ENCODE assay signal across 1 cellular context in the genomic region with DNA sequence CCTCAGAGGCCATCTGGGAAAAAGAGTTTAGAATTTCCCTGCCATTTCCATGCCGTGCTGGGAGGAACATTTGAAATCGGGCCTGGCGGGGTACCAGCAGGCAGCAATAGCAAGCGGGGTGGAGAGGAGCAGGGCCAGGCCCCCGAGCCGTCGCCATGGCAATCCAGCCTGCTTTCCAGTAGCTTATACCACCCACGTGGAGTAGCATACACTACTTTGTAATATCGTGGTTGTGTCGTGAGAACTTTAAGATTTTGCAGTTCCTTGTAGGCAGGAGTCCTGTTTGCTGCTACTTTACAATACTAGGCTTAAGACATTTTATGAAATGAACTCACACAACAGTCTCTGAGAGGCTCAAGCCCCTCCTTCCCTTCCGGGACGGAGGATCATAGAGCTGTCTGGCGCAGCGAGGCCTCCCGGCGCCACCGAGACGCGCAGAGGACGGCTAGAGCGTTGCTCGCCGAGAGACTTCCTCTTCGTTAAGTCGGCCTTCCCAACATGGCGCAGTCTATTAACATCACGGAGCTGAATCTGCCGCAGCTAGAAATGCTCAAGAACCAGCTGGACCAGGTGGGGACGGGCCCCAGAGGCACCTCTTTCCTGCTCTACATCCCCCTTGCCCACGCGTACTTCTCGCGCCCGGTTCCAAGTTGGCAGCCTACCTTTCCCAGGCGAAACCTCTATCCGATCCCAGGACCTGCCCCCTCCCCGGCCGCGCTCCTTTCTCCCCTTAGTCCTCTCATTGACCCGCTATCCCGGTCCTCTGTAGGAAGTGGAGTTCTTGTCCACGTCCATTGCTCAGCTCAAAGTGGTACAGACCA.
TF ChIP-seq lines count a peak whose summit lies in the region.

A gene (plus strand): TSS at position 473 of the 821 bp plus-strand sequence. CDS start 26 bp downstream, at position 499.

TF ChIP-seq in HepG2, 621 proteins besides CTCF, POLR2A, EP300 and RAD21 (continued from another document and continues in another):
- TF ChIP-seq, protein P1, sequence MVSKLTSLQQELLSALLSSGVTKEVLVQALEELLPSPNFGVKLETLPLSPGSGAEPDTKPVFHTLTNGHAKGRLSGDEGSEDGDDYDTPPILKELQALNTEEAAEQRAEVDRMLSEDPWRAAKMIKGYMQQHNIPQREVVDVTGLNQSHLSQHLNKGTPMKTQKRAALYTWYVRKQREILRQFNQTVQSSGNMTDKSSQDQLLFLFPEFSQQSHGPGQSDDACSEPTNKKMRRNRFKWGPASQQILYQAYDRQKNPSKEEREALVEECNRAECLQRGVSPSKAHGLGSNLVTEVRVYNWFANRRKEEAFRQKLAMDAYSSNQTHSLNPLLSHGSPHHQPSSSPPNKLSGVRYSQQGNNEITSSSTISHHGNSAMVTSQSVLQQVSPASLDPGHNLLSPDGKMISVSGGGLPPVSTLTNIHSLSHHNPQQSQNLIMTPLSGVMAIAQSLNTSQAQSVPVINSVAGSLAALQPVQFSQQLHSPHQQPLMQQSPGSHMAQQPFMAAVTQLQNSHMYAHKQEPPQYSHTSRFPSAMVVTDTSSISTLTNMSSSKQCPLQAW (CRISPR knock-in tag; IDR thresholded peaks at IDR 0.05): peak; percentile 15; the same call in 1 of the 2 replicates
- no peak for TF ChIP-seq KDM4B (CRISPR knock-in tag; IDR thresholded peaks at IDR 0.05)
- TF ChIP-seq SPEN (CRISPR knock-in tag; IDR thresholded peaks at IDR 0.05; ENCODE audit: low read depth): peak; percentile 89
- peak; percentile 82 for TF ChIP-seq ASH2L (IDR thresholded peaks at IDR 0.05; ENCODE audit: insufficient read length, low read depth, low read length)
- no peak for TF ChIP-seq ZNF766 (CRISPR knock-in tag; IDR thresholded peaks at IDR 0.05; ENCODE audit: borderline replicate concordance)
- TF ChIP-seq, protein P2, sequence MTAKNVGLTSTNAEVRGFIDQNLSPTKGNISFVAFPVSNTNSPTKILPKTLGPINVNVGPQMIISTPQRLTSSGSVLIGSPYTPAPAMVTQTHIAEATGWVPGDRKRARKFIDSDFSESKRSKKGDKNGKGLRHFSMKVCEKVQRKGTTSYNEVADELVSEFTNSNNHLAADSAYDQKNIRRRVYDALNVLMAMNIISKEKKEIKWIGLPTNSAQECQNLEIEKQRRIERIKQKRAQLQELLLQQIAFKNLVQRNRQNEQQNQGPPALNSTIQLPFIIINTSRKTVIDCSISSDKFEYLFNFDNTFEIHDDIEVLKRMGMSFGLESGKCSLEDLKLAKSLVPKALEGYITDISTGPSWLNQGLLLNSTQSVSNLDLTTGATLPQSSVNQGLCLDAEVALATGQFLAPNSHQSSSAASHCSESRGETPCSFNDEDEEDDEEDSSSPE (CRISPR knock-in tag; IDR thresholded peaks at IDR 0.05): no peak
- peak; percentile 97 for TF ChIP-seq TAF1 (CRISPR knock-in tag; IDR thresholded peaks at IDR 0.05)
- TF ChIP-seq ERF (CRISPR knock-in tag; IDR thresholded peaks at IDR 0.05): peak; percentile 78
- no peak for TF ChIP-seq IKZF4 (CRISPR knock-in tag; IDR thresholded peaks at IDR 0.05; ENCODE audit: borderline replicate concordance, low read depth, not compliant biosample characterization)
- peak; percentile 98 for TF ChIP-seq KAT8 (CRISPR knock-in tag; IDR thresholded peaks at IDR 0.05)
- TF ChIP-seq ISX (CRISPR knock-in tag; conservative IDR thresholded peaks at IDR 0.05): no peak
- peak; percentile 16 for TF ChIP-seq ZEB1 (IDR thresholded peaks at IDR 0.05; ENCODE audit: insufficient replicate concordance, low read depth)
- peak; percentile 96 for TF ChIP-seq GABPB1 (CRISPR knock-in tag; IDR thresholded peaks at IDR 0.05)
- no peak for TF ChIP-seq ZBTB20 (CRISPR knock-in tag; IDR thresholded peaks at IDR 0.05; ENCODE audit: borderline replicate concordance, low read depth)
- TF ChIP-seq, protein P3, sequence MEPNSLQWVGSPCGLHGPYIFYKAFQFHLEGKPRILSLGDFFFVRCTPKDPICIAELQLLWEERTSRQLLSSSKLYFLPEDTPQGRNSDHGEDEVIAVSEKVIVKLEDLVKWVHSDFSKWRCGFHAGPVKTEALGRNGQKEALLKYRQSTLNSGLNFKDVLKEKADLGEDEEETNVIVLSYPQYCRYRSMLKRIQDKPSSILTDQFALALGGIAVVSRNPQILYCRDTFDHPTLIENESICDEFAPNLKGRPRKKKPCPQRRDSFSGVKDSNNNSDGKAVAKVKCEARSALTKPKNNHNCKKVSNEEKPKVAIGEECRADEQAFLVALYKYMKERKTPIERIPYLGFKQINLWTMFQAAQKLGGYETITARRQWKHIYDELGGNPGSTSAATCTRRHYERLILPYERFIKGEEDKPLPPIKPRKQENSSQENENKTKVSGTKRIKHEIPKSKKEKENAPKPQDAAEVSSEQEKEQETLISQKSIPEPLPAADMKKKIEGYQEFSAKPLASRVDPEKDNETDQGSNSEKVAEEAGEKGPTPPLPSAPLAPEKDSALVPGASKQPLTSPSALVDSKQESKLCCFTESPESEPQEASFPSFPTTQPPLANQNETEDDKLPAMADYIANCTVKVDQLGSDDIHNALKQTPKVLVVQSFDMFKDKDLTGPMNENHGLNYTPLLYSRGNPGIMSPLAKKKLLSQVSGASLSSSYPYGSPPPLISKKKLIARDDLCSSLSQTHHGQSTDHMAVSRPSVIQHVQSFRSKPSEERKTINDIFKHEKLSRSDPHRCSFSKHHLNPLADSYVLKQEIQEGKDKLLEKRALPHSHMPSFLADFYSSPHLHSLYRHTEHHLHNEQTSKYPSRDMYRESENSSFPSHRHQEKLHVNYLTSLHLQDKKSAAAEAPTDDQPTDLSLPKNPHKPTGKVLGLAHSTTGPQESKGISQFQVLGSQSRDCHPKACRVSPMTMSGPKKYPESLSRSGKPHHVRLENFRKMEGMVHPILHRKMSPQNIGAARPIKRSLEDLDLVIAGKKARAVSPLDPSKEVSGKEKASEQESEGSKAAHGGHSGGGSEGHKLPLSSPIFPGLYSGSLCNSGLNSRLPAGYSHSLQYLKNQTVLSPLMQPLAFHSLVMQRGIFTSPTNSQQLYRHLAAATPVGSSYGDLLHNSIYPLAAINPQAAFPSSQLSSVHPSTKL (CRISPR knock-in tag; IDR thresholded peaks at IDR 0.05): peak; percentile 18; the same call in 1 of the 2 replicates
- peak; percentile 54; the same call in 1 of the 2 replicates for TF ChIP-seq ZMYM4 (CRISPR knock-in tag; IDR thresholded peaks at IDR 0.05)
- TF ChIP-seq, protein P4, sequence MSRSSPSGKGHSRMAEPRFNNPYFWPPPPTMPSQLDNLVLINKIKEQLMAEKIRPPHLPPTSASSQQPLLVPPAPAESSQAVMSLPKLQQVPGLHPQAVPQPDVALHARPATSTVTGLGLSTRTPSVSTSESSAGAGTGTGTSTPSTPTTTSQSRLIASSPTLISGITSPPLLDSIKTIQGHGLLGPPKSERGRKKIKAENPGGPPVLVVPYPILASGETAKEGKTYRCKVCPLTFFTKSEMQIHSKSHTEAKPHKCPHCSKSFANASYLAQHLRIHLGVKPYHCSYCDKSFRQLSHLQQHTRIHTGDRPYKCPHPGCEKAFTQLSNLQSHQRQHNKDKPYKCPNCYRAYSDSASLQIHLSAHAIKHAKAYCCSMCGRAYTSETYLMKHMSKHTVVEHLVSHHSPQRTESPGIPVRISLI (CRISPR knock-in tag; IDR thresholded peaks at IDR 0.05; ENCODE audit: borderline replicate concordance): no peak
- peak; percentile 28; the same call in 1 of the 2 replicates for TF ChIP-seq ZNF205 (CRISPR knock-in tag; IDR thresholded peaks at IDR 0.05)
- TF ChIP-seq XRCC5 (optimal IDR thresholded peaks at IDR 0.05; ENCODE audit: low read length): peak; percentile 65
- TF ChIP-seq KMT2A (CRISPR knock-in tag; IDR thresholded peaks at IDR 0.05): peak; percentile 92
- no peak for TF ChIP-seq ZNF451 (CRISPR knock-in tag; IDR thresholded peaks at IDR 0.05)
- TF ChIP-seq SALL1 (CRISPR knock-in tag; IDR thresholded peaks at IDR 0.05): peak; percentile 63
- TF ChIP-seq FOXK1 (CRISPR knock-in tag; IDR thresholded peaks at IDR 0.05; ENCODE audit: borderline replicate concordance, low read depth): peak; percentile 60; the same call in 1 of the 2 replicates
- TF ChIP-seq RFX3 (CRISPR knock-in tag; IDR thresholded peaks at IDR 0.05): peak; percentile 82
- TF ChIP-seq EED (CRISPR knock-in tag; IDR thresholded peaks at IDR 0.05): no peak
- TF ChIP-seq ZNF530 (CRISPR knock-in tag; IDR thresholded peaks at IDR 0.05; ENCODE audit: low read depth): no peak
- TF ChIP-seq RFX1 (IDR thresholded peaks at IDR 0.05): peak; percentile 84
- peak; percentile 60; the same call in 1 of the 2 replicates for TF ChIP-seq SP2 (CRISPR knock-in tag; IDR thresholded peaks at IDR 0.05)
- 0 out of 2 replicates have a peak, but pooled peaks have one; percentile 31 for TF ChIP-seq ZNF256 (CRISPR knock-in tag; conservative IDR thresholded peaks at IDR 0.05)
- peak; percentile 54; the same call in 1 of the 2 replicates for TF ChIP-seq ZSCAN21 (CRISPR knock-in tag; IDR thresholded peaks at IDR 0.05; ENCODE audit: borderline replicate concordance)
- peak; percentile 86; the same call in 1 of the 2 replicates for TF ChIP-seq IRF2 (CRISPR knock-in tag; IDR thresholded peaks at IDR 0.05)
- TF ChIP-seq, protein P5, sequence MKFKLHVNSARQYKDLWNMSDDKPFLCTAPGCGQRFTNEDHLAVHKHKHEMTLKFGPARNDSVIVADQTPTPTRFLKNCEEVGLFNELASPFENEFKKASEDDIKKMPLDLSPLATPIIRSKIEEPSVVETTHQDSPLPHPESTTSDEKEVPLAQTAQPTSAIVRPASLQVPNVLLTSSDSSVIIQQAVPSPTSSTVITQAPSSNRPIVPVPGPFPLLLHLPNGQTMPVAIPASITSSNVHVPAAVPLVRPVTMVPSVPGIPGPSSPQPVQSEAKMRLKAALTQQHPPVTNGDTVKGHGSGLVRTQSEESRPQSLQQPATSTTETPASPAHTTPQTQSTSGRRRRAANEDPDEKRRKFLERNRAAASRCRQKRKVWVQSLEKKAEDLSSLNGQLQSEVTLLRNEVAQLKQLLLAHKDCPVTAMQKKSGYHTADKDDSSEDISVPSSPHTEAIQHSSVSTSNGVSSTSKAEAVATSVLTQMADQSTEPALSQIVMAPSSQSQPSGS (CRISPR knock-in tag; IDR thresholded peaks at IDR 0.05): peak; percentile 15; the same call in 1 of the 2 replicates
- TF ChIP-seq FOSL2 (CRISPR knock-in tag; IDR thresholded peaks at IDR 0.05): peak; percentile 28
- TF ChIP-seq PHF20 (CRISPR knock-in tag; IDR thresholded peaks at IDR 0.05): peak; percentile 97
- no peak for TF ChIP-seq TCF12 (IDR thresholded peaks at IDR 0.05)
- 0 out of 2 replicates have a peak, but pooled peaks have one; percentile 45 for TF ChIP-seq TCF12 (CRISPR knock-in tag; IDR thresholded peaks at IDR 0.05)
- peak; percentile 92 for TF ChIP-seq KDM5A (IDR thresholded peaks at IDR 0.05; ENCODE audit: borderline replicate concordance, low read length)
- TF ChIP-seq CCDC6 (CRISPR knock-in tag; IDR thresholded peaks at IDR 0.05): peak; percentile 66; the same call in 1 of the 2 replicates
- TF ChIP-seq, protein P6, sequence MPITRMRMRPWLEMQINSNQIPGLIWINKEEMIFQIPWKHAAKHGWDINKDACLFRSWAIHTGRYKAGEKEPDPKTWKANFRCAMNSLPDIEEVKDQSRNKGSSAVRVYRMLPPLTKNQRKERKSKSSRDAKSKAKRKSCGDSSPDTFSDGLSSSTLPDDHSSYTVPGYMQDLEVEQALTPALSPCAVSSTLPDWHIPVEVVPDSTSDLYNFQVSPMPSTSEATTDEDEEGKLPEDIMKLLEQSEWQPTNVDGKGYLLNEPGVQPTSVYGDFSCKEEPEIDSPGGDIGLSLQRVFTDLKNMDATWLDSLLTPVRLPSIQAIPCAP (CRISPR knock-in tag; IDR thresholded peaks at IDR 0.05; ENCODE audit: low read depth): no peak
- peak; percentile 72 for TF ChIP-seq ZNF772 (CRISPR knock-in tag; IDR thresholded peaks at IDR 0.05)
- peak; percentile 80 for TF ChIP-seq MED1 (CRISPR knock-in tag; IDR thresholded peaks at IDR 0.05)
- peak; percentile 43 for TF ChIP-seq ZNF883 (CRISPR knock-in tag; IDR thresholded peaks at IDR 0.05; ENCODE audit: not compliant biosample characterization)
- no peak for TF ChIP-seq SNAPC2 (CRISPR knock-in tag; IDR thresholded peaks at IDR 0.05)
- TF ChIP-seq, protein P7, sequence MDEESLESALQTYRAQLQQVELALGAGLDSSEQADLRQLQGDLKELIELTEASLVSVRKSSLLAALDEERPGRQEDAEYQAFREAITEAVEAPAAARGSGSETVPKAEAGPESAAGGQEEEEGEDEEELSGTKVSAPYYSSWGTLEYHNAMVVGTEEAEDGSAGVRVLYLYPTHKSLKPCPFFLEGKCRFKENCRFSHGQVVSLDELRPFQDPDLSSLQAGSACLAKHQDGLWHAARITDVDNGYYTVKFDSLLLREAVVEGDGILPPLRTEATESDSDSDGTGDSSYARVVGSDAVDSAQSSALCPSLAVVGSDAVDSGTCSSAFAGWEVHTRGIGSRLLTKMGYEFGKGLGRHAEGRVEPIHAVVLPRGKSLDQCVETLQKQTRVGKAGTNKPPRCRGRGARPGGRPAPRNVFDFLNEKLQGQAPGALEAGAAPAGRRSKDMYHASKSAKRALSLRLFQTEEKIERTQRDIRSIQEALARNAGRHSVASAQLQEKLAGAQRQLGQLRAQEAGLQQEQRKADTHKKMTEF (CRISPR knock-in tag; IDR thresholded peaks at IDR 0.05): peak; percentile 85
- TF ChIP-seq CENPX (CRISPR knock-in tag; IDR thresholded peaks at IDR 0.05): no peak
- no peak for TF ChIP-seq CC2D1A (CRISPR knock-in tag; IDR thresholded peaks at IDR 0.05)
- peak; percentile 88 for TF ChIP-seq ETV5 (CRISPR knock-in tag; IDR thresholded peaks at IDR 0.05; ENCODE audit: borderline replicate concordance)
- TF ChIP-seq ZNF460 (CRISPR knock-in tag; IDR thresholded peaks at IDR 0.05; ENCODE audit: borderline replicate concordance): no peak
- no peak for TF ChIP-seq ZNF660 (CRISPR knock-in tag; IDR thresholded peaks at IDR 0.05; ENCODE audit: borderline replicate concordance, low read depth)
- TF ChIP-seq, protein P8, sequence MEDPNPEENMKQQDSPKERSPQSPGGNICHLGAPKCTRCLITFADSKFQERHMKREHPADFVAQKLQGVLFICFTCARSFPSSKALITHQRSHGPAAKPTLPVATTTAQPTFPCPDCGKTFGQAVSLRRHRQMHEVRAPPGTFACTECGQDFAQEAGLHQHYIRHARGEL (CRISPR knock-in tag; IDR thresholded peaks at IDR 0.05): no peak
- peak; percentile 59; the same call in 1 of the 2 replicates for TF ChIP-seq DR1 (CRISPR knock-in tag; IDR thresholded peaks at IDR 0.05)
- peak; percentile 78; the same call in 1 of the 2 replicates for TF ChIP-seq KLF12 (CRISPR knock-in tag; IDR thresholded peaks at IDR 0.05; ENCODE audit: borderline replicate concordance)
- peak; percentile 93 for TF ChIP-seq KMT2B (CRISPR knock-in tag; IDR thresholded peaks at IDR 0.05)
- TF ChIP-seq TBP (CRISPR knock-in tag; IDR thresholded peaks at IDR 0.05): no peak
- TF ChIP-seq, protein P9, sequence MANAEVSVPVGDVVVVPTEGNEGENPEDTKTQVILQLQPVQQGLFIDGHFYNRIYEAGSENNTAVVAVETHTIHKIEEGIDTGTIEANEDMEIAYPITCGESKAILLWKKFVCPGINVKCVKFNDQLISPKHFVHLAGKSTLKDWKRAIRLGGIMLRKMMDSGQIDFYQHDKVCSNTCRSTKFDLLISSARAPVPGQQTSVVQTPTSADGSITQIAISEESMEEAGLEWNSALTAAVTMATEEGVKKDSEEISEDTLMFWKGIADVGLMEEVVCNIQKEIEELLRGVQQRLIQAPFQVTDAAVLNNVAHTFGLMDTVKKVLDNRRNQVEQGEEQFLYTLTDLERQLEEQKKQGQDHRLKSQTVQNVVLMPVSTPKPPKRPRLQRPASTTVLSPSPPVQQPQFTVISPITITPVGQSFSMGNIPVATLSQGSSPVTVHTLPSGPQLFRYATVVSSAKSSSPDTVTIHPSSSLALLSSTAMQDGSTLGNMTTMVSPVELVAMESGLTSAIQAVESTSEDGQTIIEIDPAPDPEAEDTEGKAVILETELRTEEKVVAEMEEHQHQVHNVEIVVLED (CRISPR knock-in tag; IDR thresholded peaks at IDR 0.05; ENCODE audit: borderline replicate concordance): peak; percentile 53; the same call in 1 of the 2 replicates
- TF ChIP-seq RORA (CRISPR knock-in tag; IDR thresholded peaks at IDR 0.05): no peak
